ENCODE assay signal across 9 cellular contexts in genomic region chr12:111942557-111942956, GRCh38.
DNase-seq lines count a peak whose midpoint lies in the region; ATAC-seq and TF ChIP-seq lines count a peak whose summit lies in the region.
"Had no signal": no experiment of that assay in that cellular context is flagged by ENCODE, and none has a peak within 500 bp of the region (broad histone marks: within the 10 kb centered on the region; RNA-seq: fewer than 3 reads in every experiment).

No MANE protein-coding gene starts in this region.

- H3K4me1 Mint-ChIP-seq in Calu3 (ENCODE audit: low read depth, unreplicated experiment) (peaks cover 9% of the 10 kb centered on the region), HFFc6 (ENCODE audit: low read depth) (peaks cover 15% of the 10 kb centered on the region), natural killer cell (no peaks in the 10 kb centered on the region)

- H3K4me3 Mint-ChIP-seq in Calu3 (ENCODE audit: low read depth, unreplicated experiment) = no peak overlapping the region
- H3K4me3 Mint-ChIP-seq in HFFc6 = no peak overlapping the region
- H3K4me3 Mint-ChIP-seq in natural killer cell = no peak overlapping the region

- H3K27me3 Mint-ChIP-seq in Calu3 (ENCODE audit: unreplicated experiment) (no peaks in the 10 kb centered on the region), HFFc6 (ENCODE audit: insufficient read depth) (no peaks in the 10 kb centered on the region; the same call in 1 of the 2 replicates), natural killer cell (ENCODE audit: low read depth in 2 of 2) (no peaks in the 10 kb centered on the region)

- H3K36me3 Mint-ChIP-seq in Calu3 (ENCODE audit: insufficient read depth, unreplicated experiment) (no peaks in the 10 kb centered on the region), HFFc6 (ENCODE audit: low read depth) (no peaks in the 10 kb centered on the region), natural killer cell (no peaks in the 10 kb centered on the region)

- H3K27ac Mint-ChIP-seq in Calu3 (ENCODE audit: unreplicated experiment) = peak overlapping the region; percentile 25
- peak overlapping the region; percentile 50; the same call in 1 of the 2 replicates for H3K27ac Mint-ChIP-seq in HFFc6
- H3K27ac Mint-ChIP-seq in natural killer cell = no peak overlapping the region

- intact Hi-C loops in Calu3 (cut with micrococcal nuclease; ENCODE audit: unreplicated experiment) (loop anchor here (10.0 kb wide), 1 partner anchor 442 kb away; the partner anchor contains the start of gene HECTD4), natural killer cell (cut with micrococcal nuclease) (loop anchor here (10.0 kb wide), 1 partner anchor 182 kb away; the partner anchor contains the start of gene TRAFD1)

- CTCF ChIA-PET in Calu3 (lab: Charles Lee) = interaction anchor here (0.7 kb wide), 1 partner anchor 24 kb away, joined by 3 read pairs; no protein-coding TSS in a partner anchor

- DNase-seq in Calu3 (peak; percentile 60), HFFc6 (peak; percentile 86), amniotic stem cell (lab: John Stamatoyannopoulos, UW) (peak; percentile 41), kidney tubule cell (ENCODE audit: low spot score) (peak; percentile 82), natural killer cell (no peak), UCSD-AML1 (lab: John Stamatoyannopoulos, UW; ENCODE audit: unreplicated experiment) (no peak), cerebellar nuclear complex (lab: John Stamatoyannopoulos, UW) (no peak)
- DNase-seq: nucleus accumbens had no signal

- BruUV-seq in Calu3 (replicated peaks; lab: Mats Ljungman, UMichigan) = no TSS peak

- ATAC-seq in natural killer cell = no peak
- ATAC-seq in HG02973 (IDR thresholded peaks at IDR 0.05; ENCODE audit: unreplicated experiment) = no peak

- TF ChIP-seq CTCF in Calu3 (IDR thresholded peaks at IDR 0.05; ENCODE audit: unreplicated experiment) (no peak), HFFc6 (IDR thresholded peaks at IDR 0.05) (no peak), natural killer cell (IDR thresholded peaks at IDR 0.05) (no peak)

- H3K9me3 Mint-ChIP-seq in Calu3 (ENCODE audit: low read depth, unreplicated experiment) (no peaks in the 10 kb centered on the region), HFFc6 (no peaks in the 10 kb centered on the region), natural killer cell (no peaks in the 10 kb centered on the region)

Comparison
In these comparisons a context has a peak if more than half of its experiments do, and no peak if none do; other contexts are left out.
1. DNase-seq: peak in Calu3 (single experiment), HFFc6 (single experiment), amniotic stem cell (single experiment) and kidney tubule cell (single experiment); none in natural killer cell (single experiment), UCSD-AML1 (single experiment) and cerebellar nuclear complex (0 of 2).
2. H3K27ac Mint-ChIP-seq: peak in Calu3 (single experiment) and HFFc6 (single experiment); none in natural killer cell (0 of 2).